ENCODE assay signal across 24 cellular contexts in genomic region chr20:54454982-54455381, GRCh38. TPM values are rescaled to one million over a fixed set of nuclear protein-coding genes. Genes with fewer than 3 reads are reported as not detected.
A peak's percentile ranks its signal among the peaks of the same experiment; 100 is the strongest.
DNase-seq lines count a peak whose midpoint lies in the region; TF ChIP-seq lines count a peak whose summit lies in the region.
"Had no signal": no experiment of that assay in that cellular context is flagged by ENCODE, and none has a peak within 500 bp of the region (broad histone marks: within the 10 kb centered on the region; RNA-seq: fewer than 3 reads in every experiment).

No MANE protein-coding gene starts in this region.

- TF ChIP-seq CTCF in subcutaneous adipose tissue (IDR thresholded peaks at IDR 0.05; ENCODE audit: low read depth) = peak; percentile 71

- DNase-seq in activated naive CD4-positive, alpha-beta T cell (lab: John Stamatoyannopoulos, UW) = no peak
- DNase-seq: 8988T; ACHN; AML-193; BE2C; C1 segment of cervical spinal cord; Caco-2; Calu3; CD4-positive, alpha-beta memory T cell; CD4-positive, alpha-beta T cell; CD4-positive, CD25-positive, alpha-beta regulatory T cell; CD8-positive, alpha-beta memory T cell; CD8-positive, alpha-beta T cell; COR-L47; DMS 273 treated with DMSO at 0.1 percent for 48 hours; DMS153; DMS53; DMS79; DMS79 treated with DMSO at 0.1 percent for 48 hours; DND-41; EL had no signal

RNA-seq across cellular contexts. Expression of gene DOK5, which starts 20.4 kb away (rescaled TPM):
- 1 to 10 TPM in 2 of 4 donors, under 1 TPM in 2; 0.82 to 2.6 (median 1.7) TPM for total RNA-seq in subcutaneous adipose tissue
- total RNA-seq: A172; B cell; Caco-2; CD4-positive, alpha-beta memory T cell; CD4-positive, alpha-beta T cell; CD4-positive, CD25-positive, alpha-beta regulatory T cell; CD8-positive, alpha-beta T cell had no signal
